Comparison of ENCODE assay signal across 22 cellular contexts in genomic region chr12:68403711-68404110, GRCh38.
"Had no signal": no experiment of that assay in that cellular context is flagged by ENCODE, and none has a peak within 500 bp of the region (broad histone marks: within the 10 kb centered on the region; RNA-seq: fewer than 3 reads in every experiment).

No MANE protein-coding gene starts in this region.

- H3K4me1 Mint-ChIP-seq: activated B cell treated with CpG ODN at 0.5 μM for 24 hours, nephron progenitor cell had no signal

- H3K4me3 Mint-ChIP-seq: activated B cell treated with CpG ODN at 0.5 μM for 24 hours; activated CD4-positive, alpha-beta memory T cell treated with anti-CD3 and anti-CD28 coated beads for 36 hours; activated CD8-positive, alpha-beta memory T cell treated with anti-CD3 and anti-CD28 coated beads, Interleukin-2, amount 10 ng/mL, durations not matched to agents 7 days and 5 days; activated naive CD8-positive, alpha-beta T cell treated with anti-CD3 and anti-CD28 coated beads, Interleukin-2, amount 10 ng/mL, durations not matched to agents 7 days and 5 days; central memory CD8-positive, alpha-beta T cell; nephron progenitor cell had no signal

- H3K4me3 ChIP-seq: colonic mucosa, gastrocnemius medialis, heart left ventricle, thyroid gland had no signal

- ATAC-seq: activated CD8-positive, alpha-beta memory T cell treated with anti-CD3 and anti-CD28 coated beads, Interleukin-2, amount 10 ng/mL, durations not matched to agents 7 days and 5 days; gastrocnemius medialis; heart left ventricle; left ventricle myocardium superior had no signal

- H3K27ac ChIP-seq: brain microvascular endothelial cell, colonic mucosa, gastrocnemius medialis, heart left ventricle, thyroid gland had no signal

- H3K36me3 ChIP-seq: brain microvascular endothelial cell, colonic mucosa, gastrocnemius medialis, heart left ventricle, thyroid gland had no signal

- H3K9me3 ChIP-seq: colonic mucosa, gastrocnemius medialis, heart left ventricle, thyroid gland had no signal

- H3K27me3 ChIP-seq: brain microvascular endothelial cell, colonic mucosa, gastrocnemius medialis, heart left ventricle, thyroid gland had no signal

- H3K27ac Mint-ChIP-seq: activated B cell treated with CpG ODN at 0.5 μM for 24 hours; activated CD4-positive, alpha-beta memory T cell treated with anti-CD3 and anti-CD28 coated beads for 36 hours; activated CD8-positive, alpha-beta memory T cell treated with anti-CD3 and anti-CD28 coated beads, Interleukin-2, amount 10 ng/mL, durations not matched to agents 7 days and 5 days; activated naive CD8-positive, alpha-beta T cell treated with anti-CD3 and anti-CD28 coated beads, Interleukin-2, amount 10 ng/mL, durations not matched to agents 7 days and 5 days; activated T-helper 2 cell treated with anti-CD3 and anti-CD28 coated beads, Interferon-gamma antibody, Interleukin-2, Interleukin-4, amounts not matched to agents 10 μg/mL and 5 μg/mL and 100 μg/mL, durations not matched to agents 14 hours and 24 hours and 36 hours; nephron progenitor cell had no signal

- DNase-seq: activated B cell treated with CpG ODN at 0.5 μM for 24 hours; activated CD4-positive, alpha-beta memory T cell treated with anti-CD3 and anti-CD28 coated beads for 36 hours; activated CD4-positive, alpha-beta T cell treated with anti-CD3 and anti-CD28 coated beads for 4 hours; activated CD8-positive, alpha-beta memory T cell treated with anti-CD3 and anti-CD28 coated beads, Interleukin-2, amount 10 ng/mL, durations not matched to agents 7 days and 5 days; activated naive CD4-positive, alpha-beta T cell treated with Interleukin-2 at 50 U/mL for 16 hours; activated naive CD8-positive, alpha-beta T cell treated with anti-CD3 and anti-CD28 coated beads, Interleukin-2, amount 10 ng/mL, durations not matched to agents 7 days and 5 days; activated T-cell treated with anti-CD3 and anti-CD28 coated beads, Interleukin-2, amount 50 U/mL, for 1 hour; brain microvascular endothelial cell; colonic mucosa; gastrocnemius medialis; heart left ventricle; left ventricle myocardium superior; nephron progenitor cell; nucleus accumbens; retina; stimulated activated CD4-positive, alpha-beta T cell treated with anti-CD3 and anti-CD28 coated beads, Interleukin-12 subunit alpha, Interleukin-12 subunit beta, amount 100 ng/mL, for 4 hours; stimulated activated CD4-positive, alpha-beta T cell treated with anti-CD3 and anti-CD28 coated beads, Interleukin-1b, Interleukin-23, amount 100 ng/mL, for 48 hours; stimulated activated CD8-positive, alpha-beta memory T cell treated with anti-CD3 and anti-CD28 coated beads, Interleukin-4, amount 100 ng/mL, for 48 hours; stimulated activated naive CD4-positive, alpha-beta T cell treated with Interleukin-2 at 50 U/mL for 16 hours; thyroid gland had no signal

- H3K9me3 Mint-ChIP-seq: activated B cell treated with CpG ODN at 0.5 μM for 24 hours; activated CD4-positive, alpha-beta memory T cell treated with anti-CD3 and anti-CD28 coated beads for 36 hours; activated T-helper 2 cell treated with anti-CD3 and anti-CD28 coated beads, Interferon-gamma antibody, Interleukin-2, Interleukin-4, amounts not matched to agents 10 μg/mL and 5 μg/mL and 100 μg/mL, durations not matched to agents 14 hours and 24 hours and 36 hours; central memory CD8-positive, alpha-beta T cell; nephron progenitor cell had no signal

- H3K36me3 Mint-ChIP-seq: activated CD4-positive, alpha-beta memory T cell treated with anti-CD3 and anti-CD28 coated beads for 36 hours; activated naive CD8-positive, alpha-beta T cell treated with anti-CD3 and anti-CD28 coated beads, Interleukin-2, amount 10 ng/mL, durations not matched to agents 7 days and 5 days had no signal
